Comparison of ENCODE assay signal across 6 cellular contexts in the genomic region with DNA sequence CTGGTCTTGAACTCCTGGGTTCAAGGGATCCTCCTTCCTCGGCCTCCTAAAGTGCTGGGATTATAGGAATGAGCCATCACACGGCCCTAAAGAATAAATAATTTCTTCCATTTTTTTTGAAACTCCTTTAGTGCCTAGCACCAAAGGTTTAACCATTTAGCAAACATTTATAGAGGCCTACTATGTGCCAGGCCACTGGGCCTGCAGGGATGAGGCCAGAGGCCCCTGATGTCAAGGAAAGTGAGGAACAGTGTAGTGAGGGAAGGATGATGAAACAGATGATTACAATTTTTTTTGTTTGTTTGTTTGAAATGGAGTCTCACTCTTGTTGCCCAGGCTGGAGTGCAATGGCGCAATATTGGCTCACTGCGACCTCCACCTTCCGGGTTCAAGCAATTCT.
"Had no signal": no experiment of that assay in that cellular context is flagged by ENCODE, and none has a peak within 500 bp of the region (broad histone marks: within the 10 kb centered on the region; RNA-seq: fewer than 3 reads in every experiment).

No MANE protein-coding gene starts in this region.

- H3K4me3 Mint-ChIP-seq: IgD-negative memory B cell had no signal

- H3K27ac ChIP-seq: HL-60 had no signal

- H3K27ac Mint-ChIP-seq: IgD-negative memory B cell had no signal

- H3K9me3 Mint-ChIP-seq: IgD-negative memory B cell had no signal

- FAIRE-seq: HTR-8/SVneo had no signal

- H3K27me3 Mint-ChIP-seq: IgD-negative memory B cell had no signal

- DNase-seq: IMR-90, KBM-7, KG1 had no signal
